In the genomic region with DNA sequence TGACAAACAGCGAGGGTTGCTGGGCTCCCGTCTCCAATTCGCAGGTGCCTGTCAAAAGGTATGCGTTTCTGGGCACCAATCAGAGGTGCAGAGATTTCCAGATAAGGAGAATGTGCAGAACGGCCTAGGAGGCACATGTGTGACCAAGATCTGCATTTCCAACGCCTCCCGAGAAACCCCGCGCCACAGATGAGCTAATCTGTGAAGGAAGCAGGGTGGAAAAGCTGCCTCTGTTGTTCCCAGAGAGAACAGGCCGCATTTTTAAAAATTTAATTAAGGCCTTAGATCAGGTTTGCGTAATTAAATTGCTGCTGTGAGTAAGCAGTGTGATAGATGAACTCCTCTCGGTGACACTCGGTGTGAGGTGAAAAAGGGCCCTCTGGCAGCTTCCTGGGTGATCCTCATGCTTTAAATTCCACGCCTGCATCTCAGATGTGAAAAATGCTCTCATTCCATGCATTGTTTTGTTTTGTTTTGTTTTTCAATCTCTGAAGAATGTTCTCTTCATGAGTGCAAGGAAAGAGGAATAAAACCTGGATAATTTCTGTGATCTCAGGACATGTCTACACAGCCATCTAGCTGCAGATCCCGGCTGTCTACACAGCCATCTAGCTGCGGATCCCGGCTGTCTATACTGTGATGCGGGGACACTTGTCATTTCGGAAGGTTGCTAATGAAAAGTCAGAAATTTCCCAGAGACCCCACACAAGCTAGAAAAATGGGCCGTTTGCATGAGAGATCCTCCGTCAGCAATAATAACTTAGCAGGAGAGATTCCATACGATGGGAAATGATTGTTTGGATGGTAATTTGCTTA, we compare ENCODE assay signal across 24 cellular contexts.
DNase-seq lines count a peak whose midpoint lies in the region; ATAC-seq and TF ChIP-seq lines count a peak whose summit lies in the region.
"Had no signal": no experiment of that assay in that cellular context is flagged by ENCODE, and none has a peak within 500 bp of the region (broad histone marks: within the 10 kb centered on the region; RNA-seq: fewer than 3 reads in every experiment).

No MANE protein-coding gene starts in this region.

- H3K27ac ChIP-seq in WERI-Rb-1 = no peak overlapping the region
- H3K27ac ChIP-seq: pancreas, right atrium auricular region, RWPE1, SK-N-MC had no signal

- H3K9me3 ChIP-seq in WERI-Rb-1 (ENCODE audit: severe bottlenecking) = no peaks in the 10 kb centered on the region
- H3K9me3 ChIP-seq: HAP-1, MG63, pancreas, right atrium auricular region had no signal

- no peak for ATAC-seq in GM19397 (IDR thresholded peaks at IDR 0.05; ENCODE audit: unreplicated experiment)
- ATAC-seq: stimulated activated effector memory CD8-positive, alpha-beta T cell treated with anti-CD3 and anti-CD28 coated beads, Interleukin-12 subunit alpha, Interleukin-12 subunit beta, amount 100 ng/mL, for 72 hours; T-helper 17 cell had no signal

- peak overlapping the region; percentile 84 for H3K27ac Mint-ChIP-seq in mesothelial cell of epicardium
- H3K27ac Mint-ChIP-seq: activated naive CD8-positive, alpha-beta T cell treated with anti-CD3 and anti-CD28 coated beads for 36 hours; CD4-positive, alpha-beta T cell; nephron; stimulated activated effector memory CD8-positive, alpha-beta T cell treated with anti-CD3 and anti-CD28 coated beads, Interleukin-12 subunit alpha, Interleukin-12 subunit beta, amount 100 ng/mL, for 72 hours; T-helper 17 cell had no signal

- no peak overlapping the region for H3K4me3 ChIP-seq in WERI-Rb-1 (ENCODE audit: low read depth, low read length)
- H3K4me3 ChIP-seq: HAP-1, MG63, pancreas, right atrium auricular region, SK-N-MC had no signal

- H3K4me1 Mint-ChIP-seq in mesothelial cell of epicardium = peaks cover 21% of the 10 kb centered on the region
- H3K4me1 Mint-ChIP-seq: activated naive CD8-positive, alpha-beta T cell treated with anti-CD3 and anti-CD28 coated beads for 36 hours; central memory CD8-positive, alpha-beta T cell; stimulated activated effector memory CD8-positive, alpha-beta T cell treated with anti-CD3 and anti-CD28 coated beads, Interleukin-12 subunit alpha, Interleukin-12 subunit beta, amount 100 ng/mL, for 72 hours; T-helper 17 cell had no signal

- H3K36me3 Mint-ChIP-seq in mesothelial cell of epicardium = no peaks in the 10 kb centered on the region
- H3K36me3 Mint-ChIP-seq: activated naive CD8-positive, alpha-beta T cell treated with anti-CD3 and anti-CD28 coated beads for 36 hours; stimulated activated effector memory CD8-positive, alpha-beta T cell treated with anti-CD3 and anti-CD28 coated beads, Interleukin-12 subunit alpha, Interleukin-12 subunit beta, amount 100 ng/mL, for 72 hours had no signal

- H3K4me3 Mint-ChIP-seq in mesothelial cell of epicardium = no peak overlapping the region
- H3K4me3 Mint-ChIP-seq: activated naive CD8-positive, alpha-beta T cell treated with anti-CD3 and anti-CD28 coated beads for 36 hours; CD4-positive, alpha-beta T cell; central memory CD8-positive, alpha-beta T cell; nephron; stimulated activated effector memory CD8-positive, alpha-beta T cell treated with anti-CD3 and anti-CD28 coated beads, Interleukin-12 subunit alpha, Interleukin-12 subunit beta, amount 100 ng/mL, for 72 hours; T-helper 17 cell had no signal

- H3K27me3 Mint-ChIP-seq in mesothelial cell of epicardium (ENCODE audit: low read depth) = peaks cover 7% of the 10 kb centered on the region
- H3K27me3 Mint-ChIP-seq: activated naive CD8-positive, alpha-beta T cell treated with anti-CD3 and anti-CD28 coated beads for 36 hours; CD4-positive, alpha-beta T cell had no signal

- H3K27me3 ChIP-seq in WERI-Rb-1 (ENCODE audit: insufficient read depth, low read depth, severe bottlenecking) = no peaks in the 10 kb centered on the region
- H3K27me3 ChIP-seq: MG63, pancreas, right atrium auricular region had no signal

- DNase-seq in AG08395 (ENCODE audit: low spot score) = peak; percentile 83
- peak; percentile 60 for DNase-seq in GM04504 (ENCODE audit: low read depth)
- peak; percentile 79 for DNase-seq in astrocyte of the hippocampus (ENCODE audit: low read depth, low spot score)
- no peak for DNase-seq in mesothelial cell of epicardium (ENCODE audit: low spot score in 2 of 2, unreplicated experiment in 2 of 2)
- no peak for DNase-seq in activated gamma-delta T cell treated with Interleukin-2 at 50 U/mL for 16 hours
- no peak for DNase-seq in WERI-Rb-1
- DNase-seq in stimulated activated naive CD4-positive, alpha-beta T cell treated with Interleukin-2 at 50 U/mL for 16 hours (lab: John Stamatoyannopoulos, UW) = no peak
- DNase-seq: activated CD4-positive, alpha-beta T cell treated with anti-CD3 and anti-CD28 coated beads for 4 hours; activated effector memory CD4-positive, alpha-beta T cell treated with Interleukin-2 at 50 U/mL for 16 hours; activated naive CD8-positive, alpha-beta T cell treated with anti-CD3 and anti-CD28 coated beads for 36 hours; CD4-positive, alpha-beta T cell; MG63; NCI-H2029 treated with DMSO at 0.1 percent for 48 hours; stimulated activated CD4-positive, alpha-beta T cell treated with anti-CD3 and anti-CD28 coated beads, Interleukin-4, amount 100 ng/mL, for 24 hours; T-helper 17 cell had no signal

- no peaks in the 10 kb centered on the region for H3K9me3 Mint-ChIP-seq in mesothelial cell of epicardium
- H3K9me3 Mint-ChIP-seq: activated naive CD8-positive, alpha-beta T cell treated with anti-CD3 and anti-CD28 coated beads for 36 hours; CD4-positive, alpha-beta T cell; central memory CD8-positive, alpha-beta T cell; nephron; stimulated activated effector memory CD8-positive, alpha-beta T cell treated with anti-CD3 and anti-CD28 coated beads, Interleukin-12 subunit alpha, Interleukin-12 subunit beta, amount 100 ng/mL, for 72 hours had no signal

- TF ChIP-seq CTCF in mesothelial cell of epicardium (IDR thresholded peaks at IDR 0.05; ENCODE audit: unreplicated experiment) (no peak), WERI-Rb-1 (IDR thresholded peaks at IDR 0.05; ENCODE audit: low read depth, low read length) (no peak)

- H3K36me3 ChIP-seq in WERI-Rb-1 = no peaks in the 10 kb centered on the region
- H3K36me3 ChIP-seq: HAP-1, MG63, pancreas, right atrium auricular region had no signal

Comparison
In these comparisons a context has a peak if more than half of its experiments do, and no peak if none do; other contexts are left out.
1. DNase-seq: peak in AG08395 (single experiment), GM04504 (single experiment) and astrocyte of the hippocampus (single experiment); none in mesothelial cell of epicardium (0 of 2), activated gamma-delta T cell treated with Interleukin-2 at 50 U/mL for 16 hours (single experiment), WERI-Rb-1 (single experiment) and stimulated activated naive CD4-positive, alpha-beta T cell treated with Interleukin-2 at 50 U/mL for 16 hours (single experiment).